Comparison of ENCODE assay signal across 10 cellular contexts in the genomic region with DNA sequence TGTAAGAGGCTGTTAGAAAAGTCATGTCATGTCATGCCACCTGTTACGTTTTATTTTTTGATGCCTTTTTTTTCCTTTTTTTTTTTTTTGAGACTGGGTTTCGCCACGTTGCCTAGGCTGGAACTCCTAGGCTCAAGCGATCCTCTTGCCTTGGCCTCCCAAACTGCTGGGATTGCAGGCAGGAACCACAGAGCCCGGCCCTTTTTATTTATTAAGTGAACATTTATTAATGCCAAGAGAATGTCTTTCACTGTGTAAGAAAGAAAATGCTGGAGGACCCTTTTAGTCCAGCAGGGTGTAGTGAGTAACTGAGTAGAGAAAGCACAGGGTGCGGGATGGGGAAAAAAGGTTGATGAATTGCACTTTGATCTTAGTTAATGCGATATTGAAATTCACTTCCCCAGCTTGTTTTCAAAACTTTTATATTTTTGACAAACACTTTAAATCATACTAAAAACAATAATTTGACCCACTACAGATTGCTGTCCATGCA. TPM values are rescaled to one million over a fixed set of nuclear protein-coding genes. Genes with fewer than 3 reads are reported as not detected.
A peak's percentile ranks its signal among the peaks of the same experiment; 100 is the strongest.
DNase-seq lines count a peak whose midpoint lies in the region; ATAC-seq, FAIRE-seq and TF ChIP-seq lines count a peak whose summit lies in the region.
"Had no signal": no experiment of that assay in that cellular context is flagged by ENCODE, and none has a peak within 500 bp of the region (broad histone marks: within the 10 kb centered on the region; RNA-seq: fewer than 3 reads in every experiment).

No MANE protein-coding gene starts in this region.

- no peaks in the 10 kb centered on the region for H3K9me3 Mint-ChIP-seq in effector memory CD8-positive, alpha-beta T cell
- no peaks in the 10 kb centered on the region for H3K9me3 Mint-ChIP-seq in stimulated activated effector memory CD8-positive, alpha-beta T cell treated with anti-CD3 and anti-CD28 coated beads, Interleukin-12 subunit alpha, Interleukin-12 subunit beta, amount 100 ng/mL, for 72 hours

- H3K79me2 ChIP-seq in OCI-LY3 (ENCODE audit: low read length) = peaks cover 53% of the 10 kb centered on the region

- no peak for TF ChIP-seq CTCF in OCI-LY3 (IDR thresholded peaks at IDR 0.05; ENCODE audit: low read depth, low read length)

- no peaks in the 10 kb centered on the region for H3K27me3 Mint-ChIP-seq in effector memory CD8-positive, alpha-beta T cell

- peak overlapping the region; percentile 90 for H3K4me2 ChIP-seq in OCI-LY3 (ENCODE audit: low read length)

- H3K4me1 ChIP-seq in OCI-LY3 (ENCODE audit: low read length) = peaks cover 29% of the 10 kb centered on the region

- H3K27ac Mint-ChIP-seq in effector memory CD8-positive, alpha-beta T cell = peak overlapping the region; percentile 92 to 98
- H3K27ac Mint-ChIP-seq in stimulated activated effector memory CD8-positive, alpha-beta T cell treated with anti-CD3 and anti-CD28 coated beads, Interleukin-12 subunit alpha, Interleukin-12 subunit beta, amount 100 ng/mL, for 72 hours = peak overlapping the region; percentile 94

- peak overlapping the region; percentile 8; the same call in 1 of the 2 replicates for H3K27ac ChIP-seq in OCI-LY3 (ENCODE audit: low read length)

- no peak for TF ChIP-seq POLR2A in GM12891 (IDR thresholded peaks at IDR 0.05; ENCODE audit: low read depth, low read length)

- no peak overlapping the region for H2AFZ ChIP-seq in OCI-LY3 (ENCODE audit: low read depth, low read length)

- no peak for FAIRE-seq in GM12891 (lab: Jason Lieb, UNC)

- H3K9ac ChIP-seq in OCI-LY3 (ENCODE audit: low read length) = peak overlapping the region; percentile 95; the same call in 1 of the 2 replicates

- peaks cover 58% of the 10 kb centered on the region for H3K36me3 Mint-ChIP-seq in effector memory CD8-positive, alpha-beta T cell (ENCODE audit: insufficient read depth)
- peaks cover 52% of the 10 kb centered on the region for H3K36me3 Mint-ChIP-seq in stimulated activated effector memory CD8-positive, alpha-beta T cell treated with anti-CD3 and anti-CD28 coated beads, Interleukin-12 subunit alpha, Interleukin-12 subunit beta, amount 100 ng/mL, for 72 hours

- peaks cover 15% of the 10 kb centered on the region for H3K36me3 ChIP-seq in OCI-LY3 (replicated peaks; ENCODE audit: low read depth, low read length)

- H3K9me3 ChIP-seq in OCI-LY3 (ENCODE audit: insufficient read depth, low read length) = no peaks in the 10 kb centered on the region

- peaks cover 24 to 29% of the 10 kb centered on the region in 2 donors for H3K4me1 Mint-ChIP-seq in effector memory CD8-positive, alpha-beta T cell (ENCODE audit: low read depth in 2 of 2)
- H3K4me1 Mint-ChIP-seq in stimulated activated effector memory CD8-positive, alpha-beta T cell treated with anti-CD3 and anti-CD28 coated beads, Interleukin-12 subunit alpha, Interleukin-12 subunit beta, amount 100 ng/mL, for 72 hours = peaks cover 22% of the 10 kb centered on the region

- peak overlapping the region; percentile 82 for H3K4me3 ChIP-seq in OCI-LY3 (ENCODE audit: low read length)

- H3K4me3 Mint-ChIP-seq in effector memory CD8-positive, alpha-beta T cell = peak overlapping the region; percentile 85 to 88
- peak overlapping the region; percentile 78 for H3K4me3 Mint-ChIP-seq in stimulated activated effector memory CD8-positive, alpha-beta T cell treated with anti-CD3 and anti-CD28 coated beads, Interleukin-12 subunit alpha, Interleukin-12 subunit beta, amount 100 ng/mL, for 72 hours

- DNase-seq in NCI-H2171 treated with DMSO at 0.1 percent for 48 hours (lab: John Stamatoyannopoulos, UW) = peak; percentile 53
- no peak for DNase-seq in NCI-H2171 (lab: John Stamatoyannopoulos, UW)
- DNase-seq in effector memory CD8-positive, alpha-beta T cell = no peak
- no peak for DNase-seq in stimulated activated effector memory CD8-positive, alpha-beta T cell treated with anti-CD3 and anti-CD28 coated beads, Interleukin-12 subunit alpha, Interleukin-12 subunit beta, amount 100 ng/mL, for 72 hours (ENCODE audit: low spot score in 2 of 2)
- no peak for DNase-seq in GM12891 (ENCODE audit: insufficient read length, low spot score)
- DNase-seq: NCI-H2081 treated with DMSO at 0.1 percent for 48 hours; stimulated activated CD4-positive, alpha-beta T cell treated with anti-CD3 and anti-CD28 coated beads, Interleukin-2, amount 100 ng/mL, for 24 hours had no signal

- H3K27me3 ChIP-seq in OCI-LY3 (ENCODE audit: low read depth, low read length) = no peaks in the 10 kb centered on the region

- peaks cover 10% of the 10 kb centered on the region for H4K20me1 ChIP-seq in OCI-LY3 (ENCODE audit: insufficient read depth, low read length)

- ATAC-seq in effector memory CD8-positive, alpha-beta T cell (replicated peaks) = no peak
- ATAC-seq in stimulated activated effector memory CD8-positive, alpha-beta T cell treated with anti-CD3 and anti-CD28 coated beads, Interleukin-12 subunit alpha, Interleukin-12 subunit beta, amount 100 ng/mL, for 72 hours = no peak
- ATAC-seq in HG02642 (IDR thresholded peaks at IDR 0.05; ENCODE audit: poor library complexity, unreplicated experiment) = no peak
- ATAC-seq in GM18909 (IDR thresholded peaks at IDR 0.05; ENCODE audit: poor library complexity, unreplicated experiment) = no peak

TF ChIP-seq in GM12891, 5 proteins besides CTCF, POLR2A, EP300 and RAD21:
- TF ChIP-seq TAF1 (IDR thresholded peaks at IDR 0.05; ENCODE audit: low read depth, low read length) (no peak), POLR2AphosphoS5 (IDR thresholded peaks at IDR 0.05; ENCODE audit: low read depth, low read length) (no peak), POU2F2 (IDR thresholded peaks at IDR 0.05; ENCODE audit: low read depth, low read length) (no peak), PAX5 (IDR thresholded peaks at IDR 0.05; ENCODE audit: insufficient read depth, low read length, severe bottlenecking) (no peak), SPI1 (IDR thresholded peaks at IDR 0.05; ENCODE audit: low read depth, low read length) (no peak)
TF ChIP-seq in GM12891: peak in this region for 0.

RNA-seq across cellular contexts. Expression of a gene that starts 2.3 kb away (rescaled TPM):
- 56.5 TPM for polyA plus RNA-seq in GM12891 (2012; ENCODE audit: low read depth, missing spikeins)

RNA-seq across cellular contexts. Expression of a gene that starts 30.1 kb away (rescaled TPM):
- 6.8 TPM for polyA plus RNA-seq in GM12891 (2012; ENCODE audit: low read depth, missing spikeins)
